ENCODE assay signal across 11 cellular contexts in genomic region chr5:139635191-139635590, GRCh38. TPM values are rescaled to one million over a fixed set of nuclear protein-coding genes. Genes with fewer than 3 reads are reported as not detected.
DNase-seq lines count a peak whose midpoint lies in the region; ATAC-seq lines count a peak whose summit lies in the region.
"Had no signal": no experiment of that assay in that cellular context is flagged by ENCODE, and none has a peak within 500 bp of the region (broad histone marks: within the 10 kb centered on the region; RNA-seq: fewer than 3 reads in every experiment).

No MANE protein-coding gene starts in this region.

- DNase-seq in activated effector memory CD4-positive, alpha-beta T cell treated with anti-CD3 and anti-CD28 coated beads, Interleukin-2, amount 50 U/mL, for 16 hours, result peak; percentile 48
- no peak for DNase-seq in activated effector memory CD4-positive, alpha-beta T cell treated with Interleukin-2 at 50 U/mL for 16 hours
- DNase-seq in activated T-helper 1 cell treated with anti-CD3 and anti-CD28 coated beads, Interleukin-12 subunit alpha, Interleukin-12 subunit beta, Interleukin-2, Interleukin-4 antibody, amounts not matched to agents 30 ng/mL and 10 ng/mL and 1 ng/mL, durations not matched to agents 14 hours and 24 hours and 36 hours (ENCODE audit: low spot score), result no peak
- no peak for DNase-seq in memory B cell (ENCODE audit: low spot score in 2 of 2)
- no peak for DNase-seq in NCI-H2227 (lab: John Stamatoyannopoulos, UW; ENCODE audit: unreplicated experiment)
- no peak for DNase-seq in midbrain (lab: John Stamatoyannopoulos, UW)
- no peak for DNase-seq in NCI-H2171 treated with DMSO at 0.1 percent for 48 hours (lab: John Stamatoyannopoulos, UW)
- DNase-seq: activated gamma-delta T cell treated with Interleukin-2 at 50 U/mL for 16 hours; stimulated activated CD4-positive, alpha-beta T cell treated with anti-CD3 and anti-CD28 coated beads, Interleukin-15, amount 100 ng/mL, for 24 hours had no signal

- 61% methylated on average over 1 of the region's 1 CpG for WGBS in thymus

- no peaks in the 10 kb centered on the region for H3K9me3 Mint-ChIP-seq in activated T-helper 1 cell treated with anti-CD3 and anti-CD28 coated beads, Interleukin-12 subunit alpha, Interleukin-12 subunit beta, Interleukin-2, Interleukin-4 antibody, amounts not matched to agents 30 ng/mL and 10 ng/mL and 1 ng/mL, durations not matched to agents 14 hours and 24 hours and 36 hours
- no peaks in the 10 kb centered on the region for H3K9me3 Mint-ChIP-seq in memory B cell
- H3K9me3 Mint-ChIP-seq: stimulated activated naive CD8-positive, alpha-beta T cell treated with anti-CD3 and anti-CD28 coated beads, Interleukin-15, Interleukin-2, amounts not matched to agents 100 ng/mL and 50 ng/mL, for 24 hours had no signal

- no peaks in the 10 kb centered on the region for H3K27me3 Mint-ChIP-seq in activated T-helper 1 cell treated with anti-CD3 and anti-CD28 coated beads, Interleukin-12 subunit alpha, Interleukin-12 subunit beta, Interleukin-2, Interleukin-4 antibody, amounts not matched to agents 30 ng/mL and 10 ng/mL and 1 ng/mL, durations not matched to agents 14 hours and 24 hours and 36 hours (ENCODE audit: insufficient read depth)
- H3K27me3 Mint-ChIP-seq in memory B cell, result no peaks in the 10 kb centered on the region
- H3K27me3 Mint-ChIP-seq: stimulated activated naive CD8-positive, alpha-beta T cell treated with anti-CD3 and anti-CD28 coated beads, Interleukin-15, Interleukin-2, amounts not matched to agents 100 ng/mL and 50 ng/mL, for 24 hours had no signal

- no peak overlapping the region for H3K4me3 ChIP-seq in thymus (ENCODE audit: low read length)

- H3K9me3 ChIP-seq in thymus (ENCODE audit: control insufficient read depth), result no peaks in the 10 kb centered on the region

- H3K36me3 Mint-ChIP-seq in activated T-helper 1 cell treated with anti-CD3 and anti-CD28 coated beads, Interleukin-12 subunit alpha, Interleukin-12 subunit beta, Interleukin-2, Interleukin-4 antibody, amounts not matched to agents 30 ng/mL and 10 ng/mL and 1 ng/mL, durations not matched to agents 14 hours and 24 hours and 36 hours (ENCODE audit: low read depth), result peaks cover 10% of the 10 kb centered on the region
- H3K36me3 Mint-ChIP-seq in memory B cell, result no peaks in the 10 kb centered on the region

- H3K4me1 ChIP-seq in thymus (ENCODE audit: control insufficient read depth, insufficient read depth, low read length), result peaks cover 36% of the 10 kb centered on the region

- no peaks in the 10 kb centered on the region for H3K36me3 ChIP-seq in thymus (ENCODE audit: control insufficient read depth, insufficient read depth)

- H3K27ac ChIP-seq in thymus (ENCODE audit: low read depth), result peak overlapping the region; percentile 97

- H3K27ac Mint-ChIP-seq in activated T-helper 1 cell treated with anti-CD3 and anti-CD28 coated beads, Interleukin-12 subunit alpha, Interleukin-12 subunit beta, Interleukin-2, Interleukin-4 antibody, amounts not matched to agents 30 ng/mL and 10 ng/mL and 1 ng/mL, durations not matched to agents 14 hours and 24 hours and 36 hours, result peak overlapping the region; percentile 71
- peak overlapping the region; percentile 97 for H3K27ac Mint-ChIP-seq in memory B cell

- H3K4me1 Mint-ChIP-seq in activated T-helper 1 cell treated with anti-CD3 and anti-CD28 coated beads, Interleukin-12 subunit alpha, Interleukin-12 subunit beta, Interleukin-2, Interleukin-4 antibody, amounts not matched to agents 30 ng/mL and 10 ng/mL and 1 ng/mL, durations not matched to agents 14 hours and 24 hours and 36 hours (ENCODE audit: low read depth), result peaks cover 41% of the 10 kb centered on the region
- peaks cover 59% of the 10 kb centered on the region for H3K4me1 Mint-ChIP-seq in memory B cell

- H3K27me3 ChIP-seq in thymus (ENCODE audit: control insufficient read depth, insufficient read depth), result no peaks in the 10 kb centered on the region

- H3K4me3 Mint-ChIP-seq in activated T-helper 1 cell treated with anti-CD3 and anti-CD28 coated beads, Interleukin-12 subunit alpha, Interleukin-12 subunit beta, Interleukin-2, Interleukin-4 antibody, amounts not matched to agents 30 ng/mL and 10 ng/mL and 1 ng/mL, durations not matched to agents 14 hours and 24 hours and 36 hours, result peak overlapping the region; percentile 37
- peak overlapping the region; percentile 61 for H3K4me3 Mint-ChIP-seq in memory B cell

- intact Hi-C loops in activated T-helper 1 cell treated with anti-CD3 and anti-CD28 coated beads, Interleukin-12 subunit alpha, Interleukin-12 subunit beta, Interleukin-2, Interleukin-4 antibody, amounts not matched to agents 30 ng/mL and 10 ng/mL and 1 ng/mL, durations not matched to agents 14 hours and 24 hours and 36 hours (cut with micrococcal nuclease), result no loop called here

- no peak for ATAC-seq in memory B cell (ENCODE audit: low read depth)

RNA-seq across cellular contexts. Expression of gene CXXC5, which starts 13.0 kb away (rescaled TPM):
- 0.88 and 1.7 TPM in 2 replicates for total RNA-seq in activated T-helper 1 cell treated with anti-CD3 and anti-CD28 coated beads, Interleukin-12 subunit alpha, Interleukin-12 subunit beta, Interleukin-2, Interleukin-4 antibody, amounts not matched to agents 30 ng/mL and 10 ng/mL and 1 ng/mL, durations not matched to agents 14 hours and 24 hours and 36 hours
- 47.9 TPM for polyA plus RNA-seq in thymus
